Comparison of ENCODE assay signal across 8 cellular contexts in the genomic region with DNA sequence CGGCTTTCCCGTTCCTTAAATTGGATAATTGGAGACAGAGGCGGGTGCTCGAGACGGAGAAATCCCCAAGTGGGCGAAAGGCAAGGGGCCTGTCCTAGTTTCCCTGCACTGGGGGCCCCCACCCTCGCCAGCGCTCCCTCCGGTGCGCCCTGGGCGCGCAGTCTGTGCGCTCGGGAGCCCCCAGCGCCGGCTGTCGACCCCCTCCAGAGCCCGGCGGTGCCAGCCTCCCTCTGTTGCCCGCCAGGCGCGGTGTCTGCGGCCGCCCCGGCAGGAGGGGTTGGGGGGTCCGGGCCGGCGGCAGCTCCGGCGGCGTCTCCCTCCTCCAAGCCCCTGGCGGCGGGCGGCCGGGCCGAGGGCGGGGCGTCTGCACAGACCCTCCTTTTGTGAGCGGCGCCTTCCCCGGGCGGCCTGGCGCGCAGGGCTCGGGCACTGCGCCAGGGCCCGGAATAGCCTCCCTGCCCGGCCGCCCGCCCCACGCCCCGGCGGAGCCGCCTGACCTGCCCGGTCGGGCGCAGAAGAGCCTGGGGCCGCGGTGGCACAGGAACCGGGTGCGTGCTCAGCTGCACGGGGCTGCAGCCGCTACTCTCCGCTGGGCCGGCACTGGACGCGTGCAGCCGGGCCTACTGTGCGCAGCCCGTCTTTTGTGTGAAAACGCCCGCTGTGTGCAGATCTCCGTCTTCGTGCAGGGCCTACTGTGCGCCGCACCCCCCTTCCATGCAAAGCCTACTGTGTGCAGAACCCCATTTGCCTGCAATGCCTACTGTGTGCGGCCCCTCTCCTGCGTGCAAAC. TPM values are rescaled to one million over a fixed set of nuclear protein-coding genes. Genes with fewer than 3 reads are reported as not detected.
A peak's percentile ranks its signal among the peaks of the same experiment; 100 is the strongest.
DNase-seq lines count a peak whose midpoint lies in the region; ATAC-seq lines count a peak whose summit lies in the region.

No MANE protein-coding gene starts in this region.

- intact Hi-C loops in left colon (cut with DNase I, micrococcal nuclease): no loop called here

- no peaks in the 10 kb centered on the region for H3K36me3 ChIP-seq in stomach smooth muscle (ENCODE audit: control insufficient read depth in 2 of 2, insufficient read depth in 2 of 2, low read length in 2 of 2)

- peak overlapping the region; percentile 32 to 68 for H3K4me3 ChIP-seq in stomach smooth muscle (ENCODE audit: low read length in 2 of 2)

- peak; percentile 40 for DNase-seq in G401 (ENCODE audit: low spot score)
- peak; percentile 37 for DNase-seq in NCI-H2029 (lab: John Stamatoyannopoulos, UW)
- DNase-seq in cerebellum (ENCODE audit: low spot score): peak; percentile 68
- DNase-seq in left colon: peak; percentile 53 to 74

- no peak overlapping the region for H3K27ac ChIP-seq in stomach smooth muscle (ENCODE audit: low read length)

- H3K4me1 ChIP-seq in stomach smooth muscle (ENCODE audit: control insufficient read depth, insufficient read depth, low read length): peaks cover 28% of the 10 kb centered on the region

- in situ Hi-C loops in G401 (cut with HindIII; ENCODE audit: low sequenced_read_pairs): no loop called here

- ATAC-seq in left colon (peak; percentile 63), HG03354 (IDR thresholded peaks at IDR 0.05; ENCODE audit: poor library complexity, severe bottlenecking, unreplicated experiment) (no peak), GM18870 (IDR thresholded peaks at IDR 0.05; ENCODE audit: unreplicated experiment) (no peak), GM19452 (IDR thresholded peaks at IDR 0.05; ENCODE audit: unreplicated experiment) (no peak)

- no peak overlapping the region for H3K9ac ChIP-seq in stomach smooth muscle (ENCODE audit: low read length in 2 of 2)

- H3K27me3 ChIP-seq in stomach smooth muscle (ENCODE audit: control insufficient read depth in 1 of 2, insufficient read depth in 2 of 2, low read length in 2 of 2): no peaks in the 10 kb centered on the region

- H3K9me3 ChIP-seq in stomach smooth muscle (ENCODE audit: control insufficient read depth in 2 of 2, low read length in 2 of 2): no peaks in the 10 kb centered on the region

RNA-seq across cellular contexts. Expression of gene GADD45B, which starts 13.2 kb away (rescaled TPM):
- 39.5 and 44.2 TPM in 2 replicates for total RNA-seq in G401 (2014; rRNA removed; shearing (Covaris generic))
- total RNA-seq in cerebellum: 3.8 TPM
- total RNA-seq in left colon: 10 to 100 TPM; 44.4 to 53.8 TPM

RNA-seq across cellular contexts. Expression of gene LMNB2, which starts 32.4 kb away (rescaled TPM):
- total RNA-seq in G401 (2014; rRNA removed; shearing (Covaris generic)): 216 and 321 TPM in 2 replicates
- total RNA-seq in cerebellum: 51.5 TPM
- 10 to 100 TPM; 23.6 to 43.9 TPM for total RNA-seq in left colon
